14 cellular contexts compared by ENCODE assay signal in genomic region chr22:40116496-40117200, GRCh38.
DNase-seq lines count a peak whose midpoint lies in the region; ATAC-seq and TF ChIP-seq lines count a peak whose summit lies in the region.
"Had no signal": no experiment of that assay in that cellular context is flagged by ENCODE, and none has a peak within 500 bp of the region (broad histone marks: within the 10 kb centered on the region; RNA-seq: fewer than 3 reads in every experiment).

No MANE protein-coding gene starts in this region.

- intact Hi-C loops in CD8-positive, alpha-beta T cell (cut with DNase I, micrococcal nuclease): loop anchor here (1.0 to 10.0 kb wide), 5 partner anchors 11 to 231 kb away; partner anchors contain the start of genes TNRC6B (in 2 of the 2) and ADSL (in 1 of the 2)
- intact Hi-C loops in activated T-helper 1 cell treated with anti-CD3 and anti-CD28 coated beads, Interleukin-12 subunit alpha, Interleukin-12 subunit beta, Interleukin-2, Interleukin-4 antibody, amounts not matched to agents 30 ng/mL and 10 ng/mL and 1 ng/mL, durations not matched to agents 14 hours and 24 hours and 36 hours (cut with micrococcal nuclease): no loop called here

- no peaks in the 10 kb centered on the region for H3K27me3 ChIP-seq in CD8-positive, alpha-beta T cell (ENCODE audit: insufficient read depth, low read length)
- H3K27me3 ChIP-seq: spleen, upper lobe of left lung had no signal

- no peaks in the 10 kb centered on the region for H3K27me3 Mint-ChIP-seq in CD8-positive, alpha-beta T cell (ENCODE audit: low read depth)
- no peaks in the 10 kb centered on the region for H3K27me3 Mint-ChIP-seq in activated T-helper 1 cell treated with anti-CD3 and anti-CD28 coated beads, Interleukin-12 subunit alpha, Interleukin-12 subunit beta, Interleukin-2, Interleukin-4 antibody, amounts not matched to agents 30 ng/mL and 10 ng/mL and 1 ng/mL, durations not matched to agents 14 hours and 24 hours and 36 hours (ENCODE audit: insufficient read depth)
- H3K27me3 Mint-ChIP-seq in endothelial cell (ENCODE audit: unreplicated experiment): peaks cover 3% of the 10 kb centered on the region

- H3K36me3 ChIP-seq in CD8-positive, alpha-beta T cell (ENCODE audit: insufficient read depth, low read length): no peaks in the 10 kb centered on the region

- H3K27ac ChIP-seq in CD8-positive, alpha-beta T cell (ENCODE audit: low read depth, low read length): peak overlapping the region; percentile 29
- H3K27ac ChIP-seq: parathyroid adenoma, upper lobe of left lung had no signal

- peaks cover 87% of the 10 kb centered on the region for H3K4me1 Mint-ChIP-seq in CD8-positive, alpha-beta T cell (ENCODE audit: low read depth)
- peaks cover 29% of the 10 kb centered on the region for H3K4me1 Mint-ChIP-seq in activated T-helper 1 cell treated with anti-CD3 and anti-CD28 coated beads, Interleukin-12 subunit alpha, Interleukin-12 subunit beta, Interleukin-2, Interleukin-4 antibody, amounts not matched to agents 30 ng/mL and 10 ng/mL and 1 ng/mL, durations not matched to agents 14 hours and 24 hours and 36 hours (ENCODE audit: low read depth)
- peaks cover 51% of the 10 kb centered on the region for H3K4me1 Mint-ChIP-seq in endothelial cell (ENCODE audit: unreplicated experiment)

- H3K4me3 Mint-ChIP-seq in CD8-positive, alpha-beta T cell: peak overlapping the region; percentile 52
- no peak overlapping the region for H3K4me3 Mint-ChIP-seq in activated T-helper 1 cell treated with anti-CD3 and anti-CD28 coated beads, Interleukin-12 subunit alpha, Interleukin-12 subunit beta, Interleukin-2, Interleukin-4 antibody, amounts not matched to agents 30 ng/mL and 10 ng/mL and 1 ng/mL, durations not matched to agents 14 hours and 24 hours and 36 hours
- H3K4me3 Mint-ChIP-seq in endothelial cell (ENCODE audit: unreplicated experiment): peak overlapping the region; percentile 24

- H3K9me3 Mint-ChIP-seq in CD8-positive, alpha-beta T cell: no peaks in the 10 kb centered on the region
- H3K9me3 Mint-ChIP-seq in activated T-helper 1 cell treated with anti-CD3 and anti-CD28 coated beads, Interleukin-12 subunit alpha, Interleukin-12 subunit beta, Interleukin-2, Interleukin-4 antibody, amounts not matched to agents 30 ng/mL and 10 ng/mL and 1 ng/mL, durations not matched to agents 14 hours and 24 hours and 36 hours: no peaks in the 10 kb centered on the region
- H3K9me3 Mint-ChIP-seq in endothelial cell (ENCODE audit: unreplicated experiment): no peaks in the 10 kb centered on the region

- CTCF ChIA-PET in CD8-positive, alpha-beta T cell (lab: Charles Lee): interaction anchor here (0.9 kb wide), 1 partner anchor 24 kb away, joined by 3 read pairs; no protein-coding TSS in a partner anchor

- peak overlapping the region; percentile 85 for H3K27ac Mint-ChIP-seq in CD8-positive, alpha-beta T cell
- H3K27ac Mint-ChIP-seq in activated T-helper 1 cell treated with anti-CD3 and anti-CD28 coated beads, Interleukin-12 subunit alpha, Interleukin-12 subunit beta, Interleukin-2, Interleukin-4 antibody, amounts not matched to agents 30 ng/mL and 10 ng/mL and 1 ng/mL, durations not matched to agents 14 hours and 24 hours and 36 hours: peak overlapping the region; percentile 14
- no peak overlapping the region for H3K27ac Mint-ChIP-seq in endothelial cell (ENCODE audit: unreplicated experiment)

- H3K9me3 ChIP-seq in CD8-positive, alpha-beta T cell (ENCODE audit: low read length): no peaks in the 10 kb centered on the region
- H3K9me3 ChIP-seq: spleen, upper lobe of left lung had no signal

- peak overlapping the region; percentile 30 for H3K4me3 ChIP-seq in CD8-positive, alpha-beta T cell (ENCODE audit: low read depth, low read length)
- H3K4me3 ChIP-seq: spleen, upper lobe of left lung had no signal

- H3K36me3 Mint-ChIP-seq in CD8-positive, alpha-beta T cell: peaks cover 26% of the 10 kb centered on the region
- H3K36me3 Mint-ChIP-seq in activated T-helper 1 cell treated with anti-CD3 and anti-CD28 coated beads, Interleukin-12 subunit alpha, Interleukin-12 subunit beta, Interleukin-2, Interleukin-4 antibody, amounts not matched to agents 30 ng/mL and 10 ng/mL and 1 ng/mL, durations not matched to agents 14 hours and 24 hours and 36 hours (ENCODE audit: low read depth): peaks cover 5% of the 10 kb centered on the region
- H3K36me3 Mint-ChIP-seq in endothelial cell (ENCODE audit: low read depth, unreplicated experiment): no peaks in the 10 kb centered on the region

- H3K4me1 ChIP-seq in CD8-positive, alpha-beta T cell (ENCODE audit: insufficient read depth, low read length): peaks cover 74% of the 10 kb centered on the region
- H3K4me1 ChIP-seq: parathyroid adenoma had no signal

- POLR2A ChIA-PET in CD8-positive, alpha-beta T cell (lab: Charles Lee): interaction anchor here (2.3 to 3.1 kb wide), 2 partner anchors 19 to 72 kb away, joined by 5 to 13 read pairs; no protein-coding TSS in a partner anchor

- no peak for TF ChIP-seq CTCF in CD8-positive, alpha-beta T cell (IDR thresholded peaks at IDR 0.05)
- no peak for TF ChIP-seq CTCF in endothelial cell (IDR thresholded peaks at IDR 0.05; ENCODE audit: unreplicated experiment)

- DNase-seq in CD8-positive, alpha-beta T cell: peak; percentile 24 to 85 (median 60)
- peak in 3 of 5 experiments; percentile 50 to 75 (median 72) for DNase-seq in T-helper 2 cell
- DNase-seq in activated T-helper 1 cell treated with anti-CD3 and anti-CD28 coated beads, Interleukin-12 subunit alpha, Interleukin-12 subunit beta, Interleukin-2, Interleukin-4 antibody, amounts not matched to agents 30 ng/mL and 10 ng/mL and 1 ng/mL, durations not matched to agents 14 hours and 24 hours and 36 hours (ENCODE audit: low spot score): no peak
- no peak for DNase-seq in endothelial cell (ENCODE audit: low spot score)
- no peak for DNase-seq in MV-4-11 (lab: John Stamatoyannopoulos, UW)
- no peak for DNase-seq in middle frontal gyrus (ENCODE audit: extremely low spot score, low spot score)
- DNase-seq in HT-29 (ENCODE audit: low spot score): no peak
- DNase-seq: DMS79 treated with DMSO at 0.1 percent for 48 hours, RPMI8226, spleen, upper lobe of left lung had no signal

- peak; percentile 89 for ATAC-seq in CD8-positive, alpha-beta T cell
- no peak for ATAC-seq in HG02938 (IDR thresholded peaks at IDR 0.05; ENCODE audit: unreplicated experiment)
- ATAC-seq: HCT116 had no signal

Comparison
In these comparisons a context has a peak if more than half of its experiments do, and no peak if none do; other contexts are left out.
1. DNase-seq: peak in CD8-positive, alpha-beta T cell (7 of 7) and T-helper 2 cell (3 of 5); none in activated T-helper 1 cell treated with anti-CD3 and anti-CD28 coated beads, Interleukin-12 subunit alpha, Interleukin-12 subunit beta, Interleukin-2, Interleukin-4 antibody, amounts not matched to agents 30 ng/mL and 10 ng/mL and 1 ng/mL, durations not matched to agents 14 hours and 24 hours and 36 hours (single experiment), endothelial cell (single experiment), MV-4-11 (single experiment), middle frontal gyrus (single experiment) and HT-29 (single experiment).